ENCODE assay signal across 8 cellular contexts in the genomic region with DNA sequence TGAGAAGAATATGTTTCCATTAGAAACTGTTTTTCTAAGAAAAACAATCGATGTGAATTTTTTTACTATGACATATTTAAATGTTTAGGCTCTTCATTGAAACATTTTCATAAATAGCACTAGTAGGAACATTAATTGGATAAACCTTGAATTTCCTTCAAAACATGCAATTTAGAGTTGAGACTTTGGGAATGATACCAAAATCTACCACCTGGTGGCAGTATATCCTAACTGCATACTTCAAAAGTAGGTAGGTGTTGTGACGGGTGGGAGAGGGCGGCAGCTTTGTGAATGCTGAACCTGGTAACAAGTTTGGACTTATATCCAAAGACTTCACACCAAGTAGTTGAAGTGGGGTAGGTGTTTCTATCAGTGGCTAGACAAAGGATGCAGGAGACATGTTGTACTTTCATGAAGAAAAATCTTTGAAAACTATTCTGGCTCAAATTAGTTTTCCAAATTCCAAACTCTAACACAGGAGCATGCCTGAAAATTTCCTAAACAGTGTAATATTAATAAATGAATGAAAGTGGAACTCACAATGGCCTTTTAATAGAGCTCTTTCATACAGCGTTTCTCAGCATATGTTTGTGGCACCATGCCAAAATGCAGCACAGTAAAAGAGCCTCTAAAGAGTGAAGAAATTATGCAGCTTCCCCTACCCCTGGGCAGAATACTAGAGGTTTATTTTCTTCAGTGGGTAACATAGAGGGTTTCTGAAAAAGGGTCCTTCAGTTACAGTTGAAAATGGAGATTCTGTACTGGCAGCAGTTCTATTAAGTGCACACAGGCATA.
DNase-seq lines count a peak whose midpoint lies in the region; ATAC-seq, FAIRE-seq and TF ChIP-seq lines count a peak whose summit lies in the region.

No MANE protein-coding gene starts in this region.

- 13% methylated on average over 4 of the region's 4 CpGs for WGBS in GM12878 (ENCODE audit: insufficient coverage, insufficient replicate concordance, low lambda C conversion rate, missing lambda C conversion rate)

- H3K4me1 ChIP-seq in GM12878 (ENCODE audit: control insufficient read depth, insufficient read depth, low read length): no peaks in the 10 kb centered on the region
- H3K4me1 ChIP-seq in keratinocyte (ENCODE audit: control insufficient read depth, extremely low read depth, insufficient read depth, low read length): no peaks in the 10 kb centered on the region

- H3K79me2 ChIP-seq in GM12878 (ENCODE audit: control insufficient read depth, insufficient read depth, low read length): no peaks in the 10 kb centered on the region
- H3K79me2 ChIP-seq in keratinocyte (ENCODE audit: control insufficient read depth, insufficient read depth, low read length): no peaks in the 10 kb centered on the region

- peak; percentile 52 to 85 (median 52) for DNase-seq in NCI-H1417 (lab: John Stamatoyannopoulos, UW)
- no peak for DNase-seq in NCI-H1417 treated with DMSO at 0.1 percent for 48 hours (lab: John Stamatoyannopoulos, UW)
- DNase-seq in OCI-M2 (lab: John Stamatoyannopoulos, UW; ENCODE audit: unreplicated experiment): peak; percentile 41
- peak; percentile 12 for DNase-seq in GM12878 (ENCODE audit: low read depth, low spot score)
- DNase-seq in keratinocyte (ENCODE audit: low read depth, low spot score): no peak
- DNase-seq in stimulated activated CD4-positive, alpha-beta T cell treated with anti-CD3 and anti-CD28 coated beads, Interleukin-4, amount 100 ng/mL, for 48 hours (ENCODE audit: low read depth in 2 of 2): peak; percentile 4 to 6

- dilution Hi-C loops in keratinocyte (cut with MboI; ENCODE audit: extremely low pct_ligation_motif_present, low sequenced_read_pairs): no loop called here

- H3K9me1 ChIP-seq in keratinocyte (ENCODE audit: control insufficient read depth, extremely low read depth, insufficient read depth, low read length): no peaks in the 10 kb centered on the region

- TF ChIP-seq RAD21 in GM12878 (IDR thresholded peaks at IDR 0.05; ENCODE audit: insufficient read depth, low read depth, low read length): peak; percentile 81

- no peak for TF ChIP-seq POLR2A in GM12878 (IDR thresholded peaks at IDR 0.05; ENCODE audit: low read depth, low read length)

- TF ChIP-seq CTCF in GM12878 (IDR thresholded peaks at IDR 0.05 in 2 of 3, conservative IDR thresholded peaks at IDR 0.05 in 1 of 3; ENCODE audit: control insufficient read depth in 2 of 3, extremely low read depth in 1 of 3, insufficient read depth in 1 of 3, low read depth in 3 of 3, low read length in 3 of 3) (peak; percentile 75 to 80 (median 77)), keratinocyte (optimal IDR thresholded peaks at IDR 0.05 in 1 of 3, IDR thresholded peaks at IDR 0.05 in 1 of 3, conservative IDR thresholded peaks at IDR 0.05 in 1 of 3; ENCODE audit: extremely low read depth in 1 of 3, insufficient read depth in 2 of 3, low read length in 3 of 3) (peak; percentile 54 to 62 (median 56))

- H3K27me3 ChIP-seq in GM12878 (replicated peaks in 1 of 2; ENCODE audit: control insufficient read depth in 2 of 2, insufficient read depth in 2 of 2, low read length in 1 of 2) (no peaks in the 10 kb centered on the region), keratinocyte (ENCODE audit: control insufficient read depth, extremely low read depth, insufficient read depth, low read length) (no peaks in the 10 kb centered on the region)

- intact Hi-C loops in GM12878 (cut with micrococcal nuclease; ENCODE audit: unreplicated experiment): loop anchor here (1.0 to 10.0 kb wide), 5 partner anchors 302 to 1054 kb away; no protein-coding TSS in a partner anchor

- CTCF ChIA-PET in GM12878 (lab: Yijun Ruan, JAX): interaction anchor here (0.6 to 4.6 kb wide), 10 partner anchors 9 to 1054 kb away, joined by 3 to 30 read pairs (median 4); no protein-coding TSS in a partner anchor

- H2AFZ ChIP-seq in GM12878 (ENCODE audit: control insufficient read depth, low read depth, low read length) (no peak overlapping the region), keratinocyte (ENCODE audit: control insufficient read depth, low read length) (peak overlapping the region; percentile 26)

- FAIRE-seq in GM12878 (lab: Jason Lieb, UNC) (peak; percentile 87), keratinocyte (lab: Jason Lieb, UNC) (no peak)

- in situ Hi-C loops in GM12878 (cut with MboI): no loop called here

- no peak overlapping the region for H3K27ac ChIP-seq in GM12878 (ENCODE audit: control insufficient read depth, insufficient read depth)
- no peak overlapping the region for H3K27ac ChIP-seq in keratinocyte (ENCODE audit: control insufficient read depth, insufficient read depth, low read length)

- ATAC-seq in GM21381 (IDR thresholded peaks at IDR 0.05; ENCODE audit: unreplicated experiment) (peak; percentile 92), HG03571 (IDR thresholded peaks at IDR 0.05; ENCODE audit: unreplicated experiment) (peak; percentile 85), GM12878 (peak; percentile 86)

- H3K4me3 ChIP-seq in GM12878 (no peak overlapping the region), keratinocyte (ENCODE audit: control insufficient read depth in 2 of 3, extremely low read depth in 1 of 3, insufficient read depth in 2 of 3, low read depth in 1 of 3, low read length in 3 of 3) (no peak overlapping the region)

- H4K20me1 ChIP-seq in GM12878 (ENCODE audit: control insufficient read depth, insufficient read depth) (no peaks in the 10 kb centered on the region), keratinocyte (ENCODE audit: control insufficient read depth, extremely low read depth, insufficient read depth, low read length) (no peaks in the 10 kb centered on the region)

- SMC1A ChIA-PET in GM12878 (lab: Charles Lee; ENCODE audit: uncharacterized antibody, unreplicated experiment): interaction anchor here (0.7 to 2.1 kb wide), 2 partner anchors 231 to 1054 kb away, joined by 3 to 14 read pairs; no protein-coding TSS in a partner anchor

- RAD21 ChIA-PET in GM12878 (lab: Charles Lee; ENCODE audit: unreplicated experiment): interaction anchor here (2.2 kb wide), 1 partner anchor 1053 kb away, joined by 9 read pairs; no protein-coding TSS in a partner anchor

- H3K9ac ChIP-seq in GM12878 (ENCODE audit: control insufficient read depth, insufficient read depth, low read length) (no peak overlapping the region), keratinocyte (ENCODE audit: control insufficient read depth, extremely low read depth, insufficient read depth, low read length) (no peak overlapping the region)

- POLR2A ChIA-PET in GM12878 (lab: Charles Lee): no interaction called here

- no peaks in the 10 kb centered on the region for H3K9me3 ChIP-seq in GM12878 (replicated peaks; ENCODE audit: control insufficient read depth, insufficient read depth, low read length)
- no peaks in the 10 kb centered on the region for H3K9me3 ChIP-seq in keratinocyte (ENCODE audit: control insufficient read depth, low read depth, low read length)

- H3K4me2 ChIP-seq in GM12878 (ENCODE audit: control insufficient read depth, insufficient read depth) (no peak overlapping the region), keratinocyte (ENCODE audit: control insufficient read depth, extremely low read depth, insufficient read depth, low read depth, low read length) (no peak overlapping the region)

- BruUV-seq in GM12878 (replicated peaks; lab: Mats Ljungman, UMichigan): no TSS peak

- TF ChIP-seq EP300 in GM12878 (IDR thresholded peaks at IDR 0.05; ENCODE audit: borderline replicate concordance in 1 of 2, control insufficient read depth in 1 of 2, low read depth in 2 of 2, low read length in 2 of 2): no peak

- H3K36me3 ChIP-seq in GM12878 (ENCODE audit: control insufficient read depth in 2 of 2, insufficient read depth in 2 of 2, low read length in 1 of 2) (no peaks in the 10 kb centered on the region), keratinocyte (ENCODE audit: control insufficient read depth in 2 of 2, extremely low read depth in 1 of 2, insufficient read depth in 2 of 2, low read length in 2 of 2) (no peaks in the 10 kb centered on the region)

TF ChIP-seq in GM12878, 131 proteins besides CTCF, POLR2A, EP300 and RAD21:
- TF ChIP-seq SMC3 (IDR thresholded peaks at IDR 0.05; ENCODE audit: borderline replicate concordance, low read length) (peak; percentile 72; the same call in 1 of the 2 replicates), HDGF (IDR thresholded peaks at IDR 0.05) (no peak)

Comparison
In these comparisons a context has a peak if more than half of its experiments do, and no peak if none do; other contexts are left out.
1. DNase-seq: peak in NCI-H1417 (3 of 3), OCI-M2 (single experiment), GM12878 (single experiment) and stimulated activated CD4-positive, alpha-beta T cell treated with anti-CD3 and anti-CD28 coated beads, Interleukin-4, amount 100 ng/mL, for 48 hours (2 of 2); none in NCI-H1417 treated with DMSO at 0.1 percent for 48 hours (single experiment) and keratinocyte (single experiment).
2. Peak in every context shown above with its lines, with median percentiles within 50 percentile points of each other: ATAC-seq.